13 cellular contexts compared by ENCODE assay signal in the genomic region with DNA sequence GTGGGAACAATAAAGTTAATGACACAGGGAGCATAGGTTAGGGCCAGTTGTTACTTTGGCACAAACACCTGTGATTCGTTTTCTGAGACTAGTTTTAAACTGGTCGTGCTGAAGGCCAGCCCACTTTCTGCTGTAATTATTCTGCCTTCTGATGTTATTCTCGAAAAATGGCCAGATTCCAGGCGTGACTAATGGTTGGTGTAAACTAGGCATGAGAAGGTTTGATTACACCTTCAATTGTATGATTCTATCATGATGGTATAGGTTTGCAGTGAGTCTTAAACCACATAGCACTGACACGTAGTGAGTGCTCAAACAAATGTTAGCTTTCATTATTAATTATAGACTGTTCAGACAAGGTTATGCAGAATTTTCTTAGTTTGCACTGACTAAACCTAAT. TPM values are rescaled to one million over a fixed set of nuclear protein-coding genes. Genes with fewer than 3 reads are reported as not detected.
A peak's percentile ranks its signal among the peaks of the same experiment; 100 is the strongest.
DNase-seq lines count a peak whose midpoint lies in the region; ATAC-seq, FAIRE-seq and TF ChIP-seq lines count a peak whose summit lies in the region.
"Had no signal": no experiment of that assay in that cellular context is flagged by ENCODE, and none has a peak within 500 bp of the region (broad histone marks: within the 10 kb centered on the region; RNA-seq: fewer than 3 reads in every experiment).

No MANE protein-coding gene starts in this region.

- H3K79me2 ChIP-seq in endothelial cell of umbilical vein (ENCODE audit: control insufficient read depth, insufficient read depth, low read length) (no peaks in the 10 kb centered on the region), H9 (ENCODE audit: insufficient read depth, low read length) (no peaks in the 10 kb centered on the region)

- H3K9me3 ChIP-seq in endothelial cell of umbilical vein (replicated peaks; ENCODE audit: control insufficient read depth, insufficient read depth, low read length), result no peaks in the 10 kb centered on the region
- no peaks in the 10 kb centered on the region for H3K9me3 ChIP-seq in gastrocnemius medialis
- H3K9me3 ChIP-seq in H9 (ENCODE audit: control insufficient read depth, low read depth, low read length), result no peaks in the 10 kb centered on the region
- H3K9me3 ChIP-seq: colonic mucosa had no signal

- intact Hi-C loops in endothelial cell of umbilical vein (cut with micrococcal nuclease) (no loop called here), gastrocnemius medialis (cut with DNase I; ENCODE audit: low total_unique reads) (no loop called here)

- WGBS in H9 (ENCODE audit: extremely low coverage, insufficient read length, low lambda C conversion rate), result no CpG with 5 or more reads among the region's 5 CpGs

- no peak overlapping the region for H3K23ac ChIP-seq in H9 (ENCODE audit: insufficient read length, low read depth, low read length)

- no peak overlapping the region for H2BK15ac ChIP-seq in H9 (ENCODE audit: low read depth, low read length)

- no peak overlapping the region for H3K14ac ChIP-seq in H9 (ENCODE audit: insufficient read depth, low read length)

- H3K27ac ChIP-seq in endothelial cell of umbilical vein (ENCODE audit: insufficient read depth, low read depth, low read length) (no peak overlapping the region), gastrocnemius medialis (peak overlapping the region in 1 of 4 donors; percentile 17), H9 (ENCODE audit: insufficient read length, low read depth, low read length) (no peak overlapping the region)
- H3K27ac ChIP-seq: 22Rv1, colonic mucosa had no signal

- H3K4me1 ChIP-seq in endothelial cell of umbilical vein (ENCODE audit: control insufficient read depth, extremely low read depth, insufficient read depth, low read length), result peaks cover 8% of the 10 kb centered on the region
- peaks cover 13 to 16% of the 10 kb centered on the region in 2 donors for H3K4me1 ChIP-seq in gastrocnemius medialis
- no peaks in the 10 kb centered on the region for H3K4me1 ChIP-seq in H9 (ENCODE audit: insufficient read depth, low read length)
- H3K4me1 ChIP-seq: colonic mucosa had no signal

- BruUV-seq in endothelial cell of umbilical vein (replicated peaks; lab: Mats Ljungman, UMichigan), result no TSS peak

- no peak overlapping the region for H2BK120ac ChIP-seq in H9 (ENCODE audit: low read depth, low read length, poor library complexity, severe bottlenecking)

- no peaks in the 10 kb centered on the region for H3K79me1 ChIP-seq in H9 (ENCODE audit: insufficient read depth, low read depth, low read length, poor library complexity, severe bottlenecking)

- H3K4me3 ChIP-seq in endothelial cell of umbilical vein (replicated peaks in 1 of 3; ENCODE audit: insufficient read depth in 1 of 3, low read depth in 1 of 3, low read length in 3 of 3), result no peak overlapping the region
- H3K4me3 ChIP-seq in skeletal muscle cell (ENCODE audit: low read depth, low read length), result no peak overlapping the region
- no peak overlapping the region for H3K4me3 ChIP-seq in gastrocnemius medialis
- H3K4me3 ChIP-seq: colonic mucosa had no signal

- H3K9ac ChIP-seq in endothelial cell of umbilical vein (replicated peaks; ENCODE audit: extremely low read depth, insufficient read depth, low read length) (no peak overlapping the region), H9 (ENCODE audit: extremely low read depth, insufficient read length, low read length) (no peak overlapping the region)

- dilution Hi-C loops in endothelial cell of umbilical vein (cut with MboI; ENCODE audit: extremely low pct_ligation_motif_present, low sequenced_read_pairs), result no loop called here

- no peak overlapping the region for H2BK20ac ChIP-seq in H9 (ENCODE audit: low read depth, low read length, poor library complexity, severe bottlenecking)

- peaks cover 18 to 60% (median 39%) of the 10 kb centered on the region in 3 experiments; a peak in 6 of 7 replicates for H3K36me3 Mint-ChIP-seq in H9 (ENCODE audit: insufficient read depth in 1 of 3, low read depth in 3 of 3)

- H3K36me3 ChIP-seq in endothelial cell of umbilical vein (ENCODE audit: control insufficient read depth in 2 of 2, extremely low read depth in 1 of 2, insufficient read depth in 2 of 2, low read length in 2 of 2) (peaks cover 10 to 13% of the 10 kb centered on the region in 2 experiments), gastrocnemius medialis (peaks cover 0 to 44% of the 10 kb centered on the region in 2 donors)
- H3K36me3 ChIP-seq: colonic mucosa had no signal

- H3K56ac ChIP-seq in H9 (ENCODE audit: insufficient read length, low read depth, low read length), result no peak overlapping the region

- no peak overlapping the region for H2BK12ac ChIP-seq in H9 (ENCODE audit: insufficient read length, low read depth, low read length)

- POLR2A ChIA-PET in endothelial cell of umbilical vein (lab: Charles Lee), result no interaction called here

- no peaks in the 10 kb centered on the region for H3K9me3 Mint-ChIP-seq in H9

- FAIRE-seq in RCC 7860 (lab: Jason Lieb, UNC) (no peak), endothelial cell of umbilical vein (lab: Jason Lieb, UNC) (peak; percentile 81)

- H3K4me2 ChIP-seq in endothelial cell of umbilical vein (ENCODE audit: insufficient read depth, low read length) (no peak overlapping the region), H9 (ENCODE audit: insufficient read depth, insufficient read length, low read length) (no peak overlapping the region)

- TF ChIP-seq CTCF in endothelial cell of umbilical vein (IDR thresholded peaks at IDR 0.05; ENCODE audit: extremely low read depth in 1 of 2, insufficient read depth in 1 of 2, low read depth in 1 of 2, low read length in 2 of 2), result no peak
- no peak for TF ChIP-seq CTCF in gastrocnemius medialis (IDR thresholded peaks at IDR 0.05 in 4 of 5, conservative IDR thresholded peaks at IDR 0.05 in 1 of 5)
- no peak for TF ChIP-seq CTCF in H9 (conservative IDR thresholded peaks at IDR 0.05)

- no peaks in the 10 kb centered on the region for H3K27me3 ChIP-seq in endothelial cell of umbilical vein (ENCODE audit: control insufficient read depth in 2 of 2, insufficient read depth in 2 of 2, low read length in 2 of 2)
- H3K27me3 ChIP-seq in gastrocnemius medialis, result no peaks in the 10 kb centered on the region
- H3K27me3 ChIP-seq in H9 (ENCODE audit: insufficient read depth, low read length), result no peaks in the 10 kb centered on the region
- H3K27me3 ChIP-seq: colonic mucosa had no signal

- no peak overlapping the region for H3K27ac Mint-ChIP-seq in H9

- no peak overlapping the region for H4K5ac ChIP-seq in H9 (ENCODE audit: insufficient read length, low read depth, low read length)

- H2AK5ac ChIP-seq in H9 (ENCODE audit: insufficient read length, low read length), result no peak overlapping the region

- ATAC-seq in gastrocnemius medialis, result no peak
- ATAC-seq in HG02759 (IDR thresholded peaks at IDR 0.05; ENCODE audit: unreplicated experiment), result no peak

- no peak overlapping the region for H2BK5ac ChIP-seq in H9 (ENCODE audit: insufficient read length, low read length)

- H4K20me1 ChIP-seq in endothelial cell of umbilical vein (replicated peaks; ENCODE audit: control insufficient read depth, extremely low read depth, insufficient read depth, low read length) (peaks cover 3% of the 10 kb centered on the region), H9 (ENCODE audit: control insufficient read depth, insufficient read depth, insufficient read length) (no peaks in the 10 kb centered on the region)

- no peak overlapping the region for H3K4me3 Mint-ChIP-seq in H9

- in situ Hi-C loops in gastrocnemius medialis (cut with MboI; ENCODE audit: low sequenced_read_pairs in 4 of 4), result no loop called here

- no peaks in the 10 kb centered on the region for H3K9me1 ChIP-seq in endothelial cell of umbilical vein (replicated peaks; ENCODE audit: control insufficient read depth, extremely low read depth, insufficient read depth, low read length)

- no peaks in the 10 kb centered on the region for H3K23me2 ChIP-seq in H9 (ENCODE audit: insufficient read length, low read depth, low read length, poor library complexity, severe bottlenecking)

- no peaks in the 10 kb centered on the region for H3K27me3 Mint-ChIP-seq in H9 (ENCODE audit: low read depth)

- no peaks in the 10 kb centered on the region for H3K4me1 Mint-ChIP-seq in H9

- DNase-seq in DMS79 treated with DMSO at 0.1 percent for 48 hours (lab: John Stamatoyannopoulos, UW) (peak; percentile 18), DMS79 (lab: John Stamatoyannopoulos, UW) (no peak), RCC 7860 (ENCODE audit: low spot score) (peak; percentile 18), endothelial cell of umbilical vein (ENCODE audit: low read depth, low spot score) (peak; percentile 88), skeletal muscle cell (ENCODE audit: low read depth) (peak; percentile 20), gastrocnemius medialis (no peak), H9 (no peak)
- DNase-seq: activated T-cell treated with anti-CD3 and anti-CD28 coated beads, Interleukin-2, amount 50 U/mL, for 1 hour; colonic mucosa; NCI-H82; stimulated activated CD4-positive, alpha-beta T cell treated with anti-CD3 and anti-CD28 coated beads, Interleukin-4, amount 100 ng/mL, for 24 hours had no signal

- H2AFZ ChIP-seq in endothelial cell of umbilical vein (ENCODE audit: low read depth, low read length), result no peak overlapping the region
- H2AFZ ChIP-seq in H9 (ENCODE audit: low read length), result no peak overlapping the region

- H4K91ac ChIP-seq in H9 (ENCODE audit: insufficient read length, low read depth, low read length), result no peak overlapping the region

- CTCF ChIA-PET in endothelial cell of umbilical vein (lab: Charles Lee), result interaction anchor here (2.0 kb wide), 1 partner anchor 16 kb away, joined by 5 read pairs; no protein-coding TSS in a partner anchor

- H3K4ac ChIP-seq in H9 (ENCODE audit: low read depth, low read length), result no peak overlapping the region

- no peak overlapping the region for H4K8ac ChIP-seq in H9 (replicated peaks; ENCODE audit: insufficient read length, low read depth, low read length)

- no peak overlapping the region for H3T11ph ChIP-seq in H9 (ENCODE audit: low read length)

- no peak overlapping the region for H3K18ac ChIP-seq in H9 (ENCODE audit: insufficient read length, low read depth, low read length)

- TF ChIP-seq POLR2A in endothelial cell of umbilical vein (IDR thresholded peaks at IDR 0.05; ENCODE audit: low read depth, low read length) (no peak), gastrocnemius medialis (IDR thresholded peaks at IDR 0.05) (no peak)

RNA-seq across cellular contexts. Expression of a gene that starts 39.0 kb away (rescaled TPM):
- 2.4 and 4.0 TPM in 2 replicates for total RNA-seq in endothelial cell of umbilical vein
- 6.9 and 10.0 TPM in 2 replicates for polyA plus RNA-seq in endothelial cell of umbilical vein
- 2.9 and 5.9 TPM in 2 replicates for polyA plus RNA-seq in endothelial cell of umbilical vein (2011; cell fraction: cytosol; rRNA removed)
- 4.0 and 4.7 TPM in 2 replicates for polyA plus RNA-seq in endothelial cell of umbilical vein (2011; cell fraction: nucleus; rRNA removed)
- 0.64 and 2.2 TPM in 2 replicates for polyA plus RNA-seq in endothelial cell of umbilical vein (2012)
- 3.2 and 8.8 TPM in 2 replicates for polyA minus RNA-seq in endothelial cell of umbilical vein
- polyA minus RNA-seq in endothelial cell of umbilical vein (2011; cell fraction: cytosol; rRNA and poly(A)+ RNA removed), result 326 TPM
- polyA minus RNA-seq in endothelial cell of umbilical vein (2011; cell fraction: nucleus; rRNA and poly(A)+ RNA removed), result 1.7 TPM in 1 of 2 replicates, not detected in the other
- total RNA-seq in gastrocnemius medialis, result 100 to 1,000 TPM in 1 of 4 donors, 10 to 100 TPM in 3; 20.7 to 110 (median 43.4) TPM
- total RNA-seq in H9 (2021), result 517 and 546 TPM in 2 replicates

RNA-seq across cellular contexts. Expression of a gene that starts 45.4 kb away (rescaled TPM):
- total RNA-seq in endothelial cell of umbilical vein, result 6.8 and 7.5 TPM in 2 replicates
- polyA plus RNA-seq in endothelial cell of umbilical vein, result 10.6 and 12.8 TPM in 2 replicates
- 7.0 and 8.8 TPM in 2 replicates for polyA plus RNA-seq in endothelial cell of umbilical vein (2011; cell fraction: cytosol; rRNA removed)
- polyA plus RNA-seq in endothelial cell of umbilical vein (2011; cell fraction: nucleus; rRNA removed), result 7.8 and 8.0 TPM in 2 replicates
- 4.5 and 5.2 TPM in 2 replicates for polyA plus RNA-seq in endothelial cell of umbilical vein (2012)
- polyA minus RNA-seq in endothelial cell of umbilical vein, result 3.7 and 4.7 TPM in 2 replicates
- polyA minus RNA-seq in endothelial cell of umbilical vein (2011; cell fraction: cytosol; rRNA and poly(A)+ RNA removed), result 9.5 TPM
- polyA minus RNA-seq in endothelial cell of umbilical vein (2011; cell fraction: nucleus; rRNA and poly(A)+ RNA removed), result 4.4 and 8.8 TPM in 2 replicates
- total RNA-seq in gastrocnemius medialis, result 10 to 100 TPM in 1 of 4 donors, 1 to 10 TPM in 3; 8.3 to 11.0 (median 9.6) TPM
- total RNA-seq in H9 (2021), result 21.9 and 22.2 TPM in 2 replicates

Comparison
In these comparisons a context has a peak if more than half of its experiments do, and no peak if none do; other contexts are left out.
1. DNase-seq: peak in DMS79 treated with DMSO at 0.1 percent for 48 hours (single experiment), RCC 7860 (single experiment), endothelial cell of umbilical vein (single experiment) and skeletal muscle cell (single experiment); none in DMS79 (single experiment), gastrocnemius medialis (0 of 2) and H9 (single experiment).